In the genomic region with DNA sequence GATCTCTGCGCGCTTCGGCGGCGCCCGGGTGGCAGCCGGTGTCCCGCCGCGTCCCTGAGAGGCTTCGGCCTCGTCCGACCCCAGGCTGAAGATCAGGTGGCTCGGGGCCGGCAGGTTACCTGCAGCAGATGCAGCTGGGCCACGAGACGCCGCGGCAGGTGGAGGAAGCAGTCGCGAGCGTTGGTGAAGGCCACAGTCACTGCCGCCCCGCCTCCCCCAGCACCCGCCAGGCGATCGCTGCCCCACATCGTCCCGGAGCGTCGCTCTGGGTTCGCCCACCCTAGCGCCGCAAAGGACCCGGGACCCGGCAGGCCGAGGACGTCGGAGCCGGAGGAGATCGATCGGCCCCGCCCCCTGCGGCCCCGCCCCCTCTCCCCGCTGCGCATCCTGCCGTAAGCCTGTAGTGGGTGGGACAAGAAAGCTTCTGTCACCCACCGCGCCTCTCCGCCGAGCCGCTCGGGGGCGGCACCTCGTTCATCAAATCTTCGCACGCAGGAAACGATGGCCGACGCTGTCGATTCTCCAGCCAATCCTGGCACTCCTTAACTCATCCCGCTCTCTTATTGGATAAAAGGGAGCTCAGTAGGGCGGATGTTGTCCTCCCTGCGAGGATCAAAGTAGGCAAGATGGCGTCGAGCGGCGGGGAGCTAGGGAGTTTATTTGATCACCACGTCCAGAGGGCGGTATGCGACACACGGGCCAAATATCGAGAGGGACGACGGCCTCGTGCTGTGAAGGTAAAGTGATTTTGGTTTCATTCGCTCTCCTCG, we compare ENCODE assay signal across 8 cellular contexts. TPM values are rescaled to one million over a fixed set of nuclear protein-coding genes. Genes with fewer than 3 reads are reported as not detected.
A peak's percentile ranks its signal among the peaks of the same experiment; 100 is the strongest.
DNase-seq lines count a peak whose midpoint lies in the region; ATAC-seq and FAIRE-seq lines count a peak whose summit lies in the region.

A gene (minus strand): TSS at position 333 of the 770 bp plus-strand sequence. CDS start 85 bp downstream, at position 248.
A gene (plus strand): TSS at position 608 of the 770 bp plus-strand sequence. CDS start 19 bp downstream, at position 627.

- peak; percentile 93 for ATAC-seq in GM21367 (IDR thresholded peaks at IDR 0.05; ENCODE audit: unreplicated experiment)

- FAIRE-seq in HTR-8/SVneo (lab: Jason Lieb, UNC) = peak; percentile 28

- in situ Hi-C loops in Caki2 (cut with HindIII; ENCODE audit: low pct_unique_long_range_greater_than_20kb, low sequenced_read_pairs) = no loop called here

- H3K9me3 ChIP-seq in effector memory CD4-positive, alpha-beta T cell (ENCODE audit: control insufficient read depth, low read length) = no peaks in the 10 kb centered on the region

- H3K36me3 ChIP-seq in effector memory CD4-positive, alpha-beta T cell (ENCODE audit: control insufficient read depth, insufficient read depth, low read length) = peaks cover 29% of the 10 kb centered on the region

- H3K4me1 ChIP-seq in effector memory CD4-positive, alpha-beta T cell (ENCODE audit: control insufficient read depth, insufficient read depth, low read length, poor library complexity, severe bottlenecking) = peaks cover 10% of the 10 kb centered on the region

- peak within 1 kb of the TSS; percentile 98 for H3K4me3 ChIP-seq in effector memory CD4-positive, alpha-beta T cell (ENCODE audit: insufficient read depth, low read depth, low read length, poor library complexity, severe bottlenecking)

- no peaks in the 10 kb centered on the region for H3K27me3 ChIP-seq in effector memory CD4-positive, alpha-beta T cell (replicated peaks; ENCODE audit: control insufficient read depth, insufficient read depth, low read length, poor library complexity, severe bottlenecking)

- DNase-seq in Caki2 (ENCODE audit: low read depth) = peak; percentile 97
- peak; percentile 95 for DNase-seq in HTR-8/SVneo (ENCODE audit: insufficient read length, low spot score)
- DNase-seq in NOMO-1 treated with DMSO at 0.1 percent for 48 hours (lab: John Stamatoyannopoulos, UW; ENCODE audit: unreplicated experiment) = peak; percentile 100
- DNase-seq in activated CD8-positive, alpha-beta memory T cell treated with anti-CD3 and anti-CD28 coated beads for 4 hours (ENCODE audit: low read depth in 2 of 2) = peak; percentile 92 to 93
- DNase-seq in effector memory CD4-positive, alpha-beta T cell = peak; percentile 94 to 95 (median 95)
- peak; percentile 100 for DNase-seq in medulla oblongata (ENCODE audit: extremely low spot score)
- peak; percentile 89 for DNase-seq in stimulated activated CD8-positive, alpha-beta memory T cell treated with anti-CD3 and anti-CD28 coated beads, Interleukin-12 subunit alpha, Interleukin-12 subunit beta, amount 100 ng/mL, for 1 hour (ENCODE audit: low read depth)

- peak within 1 kb of the TSS; percentile 94 for H3K27ac ChIP-seq in effector memory CD4-positive, alpha-beta T cell (ENCODE audit: insufficient read depth, low read length, poor library complexity, severe bottlenecking)

RNA-seq across cellular contexts. Expression of the first gene that starts in this region (rescaled TPM):
- 6.4 and 22.1 TPM in 2 replicates for total RNA-seq in Caki2 (2014; rRNA removed; shearing (Covaris generic); ENCODE audit: low replicate concordance)

RNA-seq across cellular contexts. Expression of the second gene that starts in this region (rescaled TPM):
- 2.7 and 3.7 TPM in 2 replicates for total RNA-seq in Caki2 (2014; rRNA removed; shearing (Covaris generic); ENCODE audit: low replicate concordance)

Comparison
In these comparisons a context has a peak if more than half of its experiments do, and no peak if none do; other contexts are left out.
1. Peak in every context shown above with its lines: DNase-seq, ATAC-seq, H3K4me3 ChIP-seq and H3K27ac ChIP-seq.